ENCODE assay signal across 1 cellular context in genomic region chr5:37667430-37667829, GRCh38.
TF ChIP-seq lines count a peak whose summit lies in the region.

No MANE protein-coding gene starts in this region.

TF ChIP-seq in HCT116, 20 proteins besides CTCF, POLR2A, EP300 and RAD21 (continued from another document):
- TF ChIP-seq ELF1 (IDR thresholded peaks at IDR 0.05; ENCODE audit: borderline replicate concordance, low read depth) (no peak), ZNF274 (IDR thresholded peaks at IDR 0.05; ENCODE audit: low read depth, low read length) (no peak), EGR1 (IDR thresholded peaks at IDR 0.05; ENCODE audit: low read depth) (no peak), SRF (IDR thresholded peaks at IDR 0.05; ENCODE audit: low read depth) (no peak), CEBPB (IDR thresholded peaks at IDR 0.05; ENCODE audit: low read depth) (no peak), SIN3A (IDR thresholded peaks at IDR 0.05; ENCODE audit: low read depth) (no peak), ZFX (IDR thresholded peaks at IDR 0.05) (no peak), POLR2AphosphoS5 (IDR thresholded peaks at IDR 0.05; ENCODE audit: low read depth, low read length) (no peak), ZBTB33 (IDR thresholded peaks at IDR 0.05; ENCODE audit: extremely low read depth, insufficient replicate concordance, low read length) (no peak), EZH2 (IDR thresholded peaks at IDR 0.05) (no peak), JUND (IDR thresholded peaks at IDR 0.05) (no peak), EZH2phosphoT487 (IDR thresholded peaks at IDR 0.05; ENCODE audit: borderline replicate concordance) (no peak), CBX3 (IDR thresholded peaks at IDR 0.05; ENCODE audit: low read depth) (no peak), YY1 (IDR thresholded peaks at IDR 0.05; ENCODE audit: extremely low read depth, insufficient replicate concordance, low read depth, low read length) (no peak)
- TF ChIP-seq, protein P1, sequence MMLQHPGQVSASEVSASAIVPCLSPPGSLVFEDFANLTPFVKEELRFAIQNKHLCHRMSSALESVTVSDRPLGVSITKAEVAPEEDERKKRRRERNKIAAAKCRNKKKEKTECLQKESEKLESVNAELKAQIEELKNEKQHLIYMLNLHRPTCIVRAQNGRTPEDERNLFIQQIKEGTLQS (IDR thresholded peaks at IDR 0.05): no peak
